Comparison of ENCODE assay signal across 16 cellular contexts in genomic region chr5:32319392-32319791, GRCh38.
"Had no signal": no experiment of that assay in that cellular context is flagged by ENCODE, and none has a peak within 500 bp of the region (broad histone marks: within the 10 kb centered on the region; RNA-seq: fewer than 3 reads in every experiment).

No MANE protein-coding gene starts in this region.

- H3K36me3 Mint-ChIP-seq: stimulated activated effector memory CD8-positive, alpha-beta T cell treated with anti-CD3 and anti-CD28 coated beads, Interleukin-12 subunit alpha, Interleukin-12 subunit beta, amount 100 ng/mL, for 72 hours had no signal

- H3K27me3 Mint-ChIP-seq: naive B cell had no signal

- H3K9ac ChIP-seq: parathyroid adenoma had no signal

- H3K36me3 ChIP-seq: adrenal gland, cardiac muscle cell, gastroesophageal sphincter, heart right ventricle, thoracic aorta had no signal

- FAIRE-seq: urothelium cell line had no signal

- H3K27me3 ChIP-seq: adrenal gland, cardiac muscle cell, gastroesophageal sphincter, heart right ventricle had no signal

- ATAC-seq: activated T-cell treated with anti-CD3 and anti-CD28 coated beads, Interleukin-2, amount 50 U/mL, for 4 hours; gastroesophageal sphincter; heart right ventricle; stimulated activated effector memory CD8-positive, alpha-beta T cell treated with anti-CD3 and anti-CD28 coated beads, Interleukin-12 subunit alpha, Interleukin-12 subunit beta, amount 100 ng/mL, for 72 hours had no signal

- DNase-seq: activated CD4-positive, alpha-beta T cell treated with anti-CD3 and anti-CD28 coated beads for 1 hour; activated CD4-positive, alpha-beta T cell treated with anti-CD3 and anti-CD28 coated beads, Interleukin-2, amount 50 U/mL, for 48 hours; activated effector memory CD4-positive, alpha-beta T cell treated with Interleukin-2 at 50 U/mL for 16 hours; activated naive CD4-positive, alpha-beta T cell treated with anti-CD3 and anti-CD28 coated beads, Interleukin-2, amount 50 U/mL, for 16 hours; activated T-cell treated with anti-CD3 and anti-CD28 coated beads, Interleukin-2, amount 50 U/mL, for 4 hours; heart right ventricle; islet precursor cell; mammary epithelial cell; naive B cell had no signal

- H3K27ac ChIP-seq: adrenal gland, cardiac muscle cell, gastroesophageal sphincter, heart right ventricle, parathyroid adenoma, thoracic aorta had no signal

- H3K79me2 ChIP-seq: parathyroid adenoma had no signal

- H3K4me3 ChIP-seq: adrenal gland, cardiac muscle cell, gastroesophageal sphincter, heart right ventricle, thoracic aorta had no signal

- H2AFZ ChIP-seq: parathyroid adenoma had no signal

- H3K9me3 ChIP-seq: adrenal gland, thoracic aorta had no signal

- H3K4me1 ChIP-seq: adrenal gland, gastroesophageal sphincter, heart right ventricle, parathyroid adenoma had no signal

- H3K27ac Mint-ChIP-seq: naive B cell; stimulated activated effector memory CD8-positive, alpha-beta T cell treated with anti-CD3 and anti-CD28 coated beads, Interleukin-12 subunit alpha, Interleukin-12 subunit beta, amount 100 ng/mL, for 72 hours had no signal

- H3K4me3 Mint-ChIP-seq: activated T-cell treated with anti-CD3 and anti-CD28 coated beads, Interleukin-2, amount 50 U/mL, for 4 hours; naive B cell; stimulated activated effector memory CD8-positive, alpha-beta T cell treated with anti-CD3 and anti-CD28 coated beads, Interleukin-12 subunit alpha, Interleukin-12 subunit beta, amount 100 ng/mL, for 72 hours had no signal
